ENCODE assay signal across 8 cellular contexts in the genomic region with DNA sequence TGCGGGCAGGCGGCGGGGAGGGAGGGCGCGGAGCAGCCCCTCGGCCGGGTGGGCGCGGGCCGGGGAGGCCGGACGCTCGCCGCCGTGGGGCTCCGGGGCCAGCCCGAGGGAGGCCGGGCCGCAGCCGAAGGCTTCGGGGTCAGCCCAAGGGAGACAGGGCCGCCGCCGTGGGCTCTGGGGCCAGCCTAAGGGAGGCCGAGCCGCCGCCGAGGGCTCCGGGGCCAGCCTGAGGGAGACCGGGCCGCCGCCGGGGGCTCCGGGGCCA. TPM values are rescaled to one million over a fixed set of nuclear protein-coding genes. Genes with fewer than 3 reads are reported as not detected.
DNase-seq lines count a peak whose midpoint lies in the region; ATAC-seq and TF ChIP-seq lines count a peak whose summit lies in the region.

No MANE protein-coding gene starts in this region.

- under 1% methylated on average over 34 of the region's 34 CpGs for WGBS in HUES64

- H3K27ac ChIP-seq in BLaER1 (peak overlapping the region; percentile 99), HUES64 (ENCODE audit: low read depth, low read length) (peak overlapping the region; percentile 90)
- H3K27ac ChIP-seq in effector memory CD4-positive, alpha-beta T cell (ENCODE audit: insufficient read depth, low read length, poor library complexity, severe bottlenecking): peak overlapping the region; percentile 96

- H3K4me3 ChIP-seq in BLaER1: peak overlapping the region; percentile 98
- H3K4me3 ChIP-seq in HUES64 (ENCODE audit: low read length): peak overlapping the region; percentile 96
- H3K4me3 ChIP-seq in effector memory CD4-positive, alpha-beta T cell (ENCODE audit: insufficient read depth, low read depth, low read length, poor library complexity, severe bottlenecking): peak overlapping the region; percentile 96

- H3K27ac Mint-ChIP-seq in natural killer cell: peak overlapping the region; percentile 84 to 88

- no peak for DNase-seq in effector memory CD4-positive, alpha-beta T cell
- DNase-seq in natural killer cell: no peak
- DNase-seq in GDM1 (lab: John Stamatoyannopoulos, UW): no peak
- no peak for DNase-seq in NCI-H1092 (lab: John Stamatoyannopoulos, UW)

- intact Hi-C loops in natural killer cell (cut with micrococcal nuclease): loop anchor here (1.0 to 5.0 kb wide), 5 partner anchors 43 to 286 kb away; a partner anchor contains a TSS

- H3K27me3 ChIP-seq in BLaER1: no peaks in the 10 kb centered on the region
- H3K27me3 ChIP-seq in HUES64 (ENCODE audit: insufficient read depth, low read length): peaks cover 13% of the 10 kb centered on the region; the same call in 1 of the 2 replicates
- no peaks in the 10 kb centered on the region for H3K27me3 ChIP-seq in effector memory CD4-positive, alpha-beta T cell (replicated peaks; ENCODE audit: control insufficient read depth, insufficient read depth, low read length, poor library complexity, severe bottlenecking)

- peaks cover 54 to 57% of the 10 kb centered on the region in 2 donors for H3K4me1 Mint-ChIP-seq in natural killer cell

- peak overlapping the region; percentile 60 for H3K4me3 Mint-ChIP-seq in natural killer cell

- peaks cover 43% of the 10 kb centered on the region for H4K20me1 ChIP-seq in BLaER1

- no peaks in the 10 kb centered on the region for H3K9me3 ChIP-seq in BLaER1
- no peaks in the 10 kb centered on the region for H3K9me3 ChIP-seq in HUES64 (ENCODE audit: insufficient read depth, low read depth, low read length)
- no peaks in the 10 kb centered on the region for H3K9me3 ChIP-seq in effector memory CD4-positive, alpha-beta T cell (ENCODE audit: control insufficient read depth, low read length)

- H3K9ac ChIP-seq in BLaER1 (peak overlapping the region; percentile 99), HUES64 (ENCODE audit: low read depth, low read length) (peak overlapping the region; percentile 94)

- H3K4me1 ChIP-seq in BLaER1 (peaks cover 75% of the 10 kb centered on the region), HUES64 (ENCODE audit: insufficient read depth, low read length) (peaks cover 31% of the 10 kb centered on the region)
- H3K4me1 ChIP-seq in effector memory CD4-positive, alpha-beta T cell (ENCODE audit: control insufficient read depth, insufficient read depth, low read length, poor library complexity, severe bottlenecking): peaks cover 5% of the 10 kb centered on the region

- H3K27me3 Mint-ChIP-seq in natural killer cell (ENCODE audit: low read depth in 2 of 2): no peaks in the 10 kb centered on the region

- H3K36me3 Mint-ChIP-seq in natural killer cell: no peaks in the 10 kb centered on the region

- no peaks in the 10 kb centered on the region for H3K9me3 Mint-ChIP-seq in natural killer cell

- H3K36me3 ChIP-seq in BLaER1: peaks cover 29% of the 10 kb centered on the region
- peaks cover 3% of the 10 kb centered on the region; the same call in 1 of the 2 replicates for H3K36me3 ChIP-seq in HUES64 (ENCODE audit: insufficient read depth, low read length)
- H3K36me3 ChIP-seq in effector memory CD4-positive, alpha-beta T cell (ENCODE audit: control insufficient read depth, insufficient read depth, low read length): no peaks in the 10 kb centered on the region

- peak overlapping the region; percentile 90 for H3K4me2 ChIP-seq in BLaER1

- ATAC-seq in natural killer cell: peak in 1 of 3 donors; percentile 9
- ATAC-seq in HG02798 (IDR thresholded peaks at IDR 0.05; ENCODE audit: poor library complexity, unreplicated experiment): no peak
- ATAC-seq in HG03159 (IDR thresholded peaks at IDR 0.05; ENCODE audit: unreplicated experiment): no peak

- no peak for TF ChIP-seq CTCF in natural killer cell (IDR thresholded peaks at IDR 0.05)

RNA-seq across cellular contexts. Expression of a gene that starts 0.3 kb away (rescaled TPM):
- 17.7 TPM for polyA plus RNA-seq in HUES64 (2013, experiment 1 of 2)
- 20.7 TPM for polyA plus RNA-seq in HUES64 (2013, experiment 2 of 2)
- total RNA-seq in natural killer cell: 10 to 100 TPM; 24.7 to 30.3 (median 28.6) TPM
